Comparison of ENCODE assay signal across 10 cellular contexts in the genomic region with DNA sequence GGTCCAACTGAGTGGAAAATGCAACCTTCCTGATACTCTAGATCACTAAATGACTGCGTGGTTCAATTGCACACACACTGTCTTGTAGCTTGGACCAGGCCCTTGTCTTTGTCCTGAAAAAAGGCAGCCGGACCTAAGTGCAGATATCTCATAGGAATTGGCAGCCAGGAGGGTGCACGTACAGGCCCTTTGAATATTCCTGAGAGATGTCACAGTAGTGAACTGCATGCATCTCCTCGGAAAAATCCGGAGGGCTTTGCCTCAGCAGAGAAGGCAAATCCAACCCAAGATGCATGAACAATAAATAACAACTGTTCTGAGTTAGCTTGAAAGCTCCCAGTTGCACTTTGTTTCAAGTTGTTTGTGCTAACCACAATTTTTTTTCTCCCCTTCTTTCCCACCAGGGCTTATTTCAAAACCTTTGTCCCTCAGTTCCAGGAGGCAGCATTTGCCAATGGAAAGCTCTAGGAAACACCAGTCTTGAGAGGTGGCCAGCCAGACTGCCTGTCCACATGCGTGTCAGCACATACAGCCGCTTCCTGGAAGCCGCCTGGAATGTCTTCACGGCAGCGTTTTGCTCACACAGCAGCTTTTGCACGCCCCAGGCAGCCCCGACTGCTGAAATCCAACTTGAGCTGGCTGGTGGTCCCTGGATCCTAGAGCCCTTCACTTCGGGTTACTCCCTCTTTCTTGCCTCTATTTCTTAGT. TPM values are rescaled to one million over a fixed set of nuclear protein-coding genes. Genes with fewer than 3 reads are reported as not detected.
DNase-seq lines count a peak whose midpoint lies in the region; ATAC-seq, FAIRE-seq and TF ChIP-seq lines count a peak whose summit lies in the region.
"Had no signal": no experiment of that assay in that cellular context is flagged by ENCODE, and none has a peak within 500 bp of the region (broad histone marks: within the 10 kb centered on the region; RNA-seq: fewer than 3 reads in every experiment).

No MANE protein-coding gene starts in this region.

- H2AFZ ChIP-seq in HepG2 (ENCODE audit: low read length) (no peak overlapping the region), neural progenitor cell (replicated peaks) (peak overlapping the region; percentile 62)

- intact Hi-C loops in HepG2 (cut with micrococcal nuclease; ENCODE audit: unreplicated experiment): no loop called here

- peaks cover 5% of the 10 kb centered on the region for H3K27me3 Mint-ChIP-seq in neural progenitor cell (ENCODE audit: insufficient read depth, low read depth)
- no peaks in the 10 kb centered on the region for H3K27me3 Mint-ChIP-seq in activated CD4-positive, alpha-beta T cell treated with anti-CD3 and anti-CD28 coated beads, Interleukin-2, amount 10 ng/mL, durations not matched to agents 7 days and 5 days

- POLR2A ChIA-PET in HepG2 (lab: Yijun Ruan, JAX): no interaction called here
- POLR2A ChIA-PET in activated CD4-positive, alpha-beta T cell treated with anti-CD3 and anti-CD28 coated beads, Interleukin-2, amount 10 ng/mL, durations not matched to agents 7 days and 5 days (lab: Charles Lee): interaction anchor here (0.5 kb wide), 1 partner anchor 599 kb away, joined by 3 read pairs; no protein-coding TSS in a partner anchor

- H3K4me3 Mint-ChIP-seq in neural progenitor cell: peak overlapping the region; percentile 41
- no peak overlapping the region for H3K4me3 Mint-ChIP-seq in activated CD4-positive, alpha-beta T cell treated with anti-CD3 and anti-CD28 coated beads, Interleukin-2, amount 10 ng/mL, durations not matched to agents 7 days and 5 days

- no peak for TF ChIP-seq CTCF in liver (IDR thresholded peaks at IDR 0.05; ENCODE audit: low read depth, low read length, missing input control)
- no peak for TF ChIP-seq CTCF in HepG2 (CRISPR knock-in tag; IDR thresholded peaks at IDR 0.05)
- TF ChIP-seq CTCF in neural progenitor cell (IDR thresholded peaks at IDR 0.05): no peak

- TF ChIP-seq EP300 in HepG2 (IDR thresholded peaks at IDR 0.05; ENCODE audit: low read depth in 2 of 2, low read length in 2 of 2): no peak
- TF ChIP-seq EP300 in HepG2 (CRISPR knock-in tag; IDR thresholded peaks at IDR 0.05; ENCODE audit: borderline replicate concordance): no peak

- H3K4me1 Mint-ChIP-seq in neural progenitor cell: peaks cover 48% of the 10 kb centered on the region
- peaks cover 9% of the 10 kb centered on the region for H3K4me1 Mint-ChIP-seq in activated CD4-positive, alpha-beta T cell treated with anti-CD3 and anti-CD28 coated beads, Interleukin-2, amount 10 ng/mL, durations not matched to agents 7 days and 5 days

- no peak overlapping the region for H3K4me2 ChIP-seq in HepG2 (ENCODE audit: low read depth, low read length)
- H3K4me2 ChIP-seq in neural progenitor cell: peak overlapping the region; percentile 11

- peaks cover 26 to 59% (median 46%) of the 10 kb centered on the region in 4 donors for H3K4me1 ChIP-seq in liver (ENCODE audit: control insufficient read depth in 4 of 4, insufficient read depth in 4 of 4, low read length in 3 of 4)
- peaks cover 24% of the 10 kb centered on the region for H3K4me1 ChIP-seq in HepG2 (ENCODE audit: insufficient read depth, low read length)
- H3K4me1 ChIP-seq in neural progenitor cell: peaks cover 30% of the 10 kb centered on the region

- H3K27ac ChIP-seq in liver (ENCODE audit: low read depth in 1 of 2, low read length in 2 of 2): peak overlapping the region; percentile 32 to 68
- no peak overlapping the region for H3K27ac ChIP-seq in HepG2 (ENCODE audit: extremely low read length, insufficient read depth, low read length)
- peak overlapping the region; percentile 72 for H3K27ac ChIP-seq in neural progenitor cell

- H3K79me2 ChIP-seq in HepG2 (ENCODE audit: insufficient read depth, low read length) (no peaks in the 10 kb centered on the region), neural progenitor cell (ENCODE audit: low read depth) (no peaks in the 10 kb centered on the region)

- H3K9me3 ChIP-seq in liver (ENCODE audit: control insufficient read depth in 4 of 4, low read length in 3 of 4) (no peaks in the 10 kb centered on the region), HepG2 (ENCODE audit: low read length) (no peaks in the 10 kb centered on the region), neural progenitor cell (ENCODE audit: low read depth) (no peaks in the 10 kb centered on the region)

- 50% methylated on average over 13 of the region's 13 CpGs for WGBS in liver
- 86% methylated on average over 13 of the region's 13 CpGs for WGBS in HepG2 (ENCODE audit: low lambda C conversion rate)

- TF ChIP-seq POLR2A in HepG2 (IDR thresholded peaks at IDR 0.05; ENCODE audit: insufficient read depth in 1 of 2, low read depth in 2 of 2, low read length in 2 of 2): no peak

- peaks cover 3% of the 10 kb centered on the region for H3K36me3 Mint-ChIP-seq in neural progenitor cell
- peaks cover 2% of the 10 kb centered on the region for H3K36me3 Mint-ChIP-seq in activated CD4-positive, alpha-beta T cell treated with anti-CD3 and anti-CD28 coated beads, Interleukin-2, amount 10 ng/mL, durations not matched to agents 7 days and 5 days (ENCODE audit: low read depth)

- H3K36me3 ChIP-seq in liver (ENCODE audit: control insufficient read depth in 4 of 4, insufficient read depth in 3 of 4, low read depth in 1 of 4, low read length in 3 of 4): no peaks in the 10 kb centered on the region
- no peaks in the 10 kb centered on the region for H3K36me3 ChIP-seq in HepG2 (replicated peaks in 1 of 2; ENCODE audit: control insufficient read depth in 1 of 2, insufficient read depth in 2 of 2, low read length in 2 of 2)
- H3K36me3 ChIP-seq in neural progenitor cell: no peaks in the 10 kb centered on the region

- no peak overlapping the region for H3K4me3 ChIP-seq in liver (ENCODE audit: low read depth in 1 of 3, low read length in 3 of 3)
- H3K4me3 ChIP-seq in HepG2 (replicated peaks in 1 of 3; ENCODE audit: insufficient read depth in 1 of 3, low read depth in 2 of 3, low read length in 3 of 3): no peak overlapping the region
- H3K4me3 ChIP-seq in neural progenitor cell: no peak overlapping the region

- ATAC-seq in HepG2 (no peak), GM18511 (IDR thresholded peaks at IDR 0.05; ENCODE audit: unreplicated experiment) (no peak)

- no peak for FAIRE-seq in HepG2 (lab: Jason Lieb, UNC)
- FAIRE-seq: A204.1 had no signal

- BruUV-seq in HepG2 (replicated peaks; lab: Mats Ljungman, UMichigan): no TSS peak

- H3K9me3 Mint-ChIP-seq in neural progenitor cell: no peaks in the 10 kb centered on the region
- no peaks in the 10 kb centered on the region for H3K9me3 Mint-ChIP-seq in activated CD4-positive, alpha-beta T cell treated with anti-CD3 and anti-CD28 coated beads, Interleukin-2, amount 10 ng/mL, durations not matched to agents 7 days and 5 days

- in situ Hi-C loops in HepG2 (cut with HindIII; ENCODE audit: extremely low pct_ligation_motif_present, low pct_unique_long_range_greater_than_20kb): no loop called here

- H3K27me3 ChIP-seq in liver (ENCODE audit: control insufficient read depth in 4 of 4, insufficient read depth in 4 of 4, low read length in 3 of 4) (no peaks in the 10 kb centered on the region), HepG2 (ENCODE audit: control insufficient read depth in 1 of 2, insufficient read depth in 2 of 2, low read length in 2 of 2) (no peaks in the 10 kb centered on the region), neural progenitor cell (no peaks in the 10 kb centered on the region)

- H3K27ac Mint-ChIP-seq in neural progenitor cell: peak overlapping the region; percentile 98
- no peak overlapping the region for H3K27ac Mint-ChIP-seq in activated CD4-positive, alpha-beta T cell treated with anti-CD3 and anti-CD28 coated beads, Interleukin-2, amount 10 ng/mL, durations not matched to agents 7 days and 5 days

- H3K9ac ChIP-seq in liver (ENCODE audit: low read depth in 1 of 2, low read length in 2 of 2) (peak overlapping the region in 1 of 2 donors; percentile 10), HepG2 (ENCODE audit: insufficient read depth, low read depth, low read length) (no peak overlapping the region), neural progenitor cell (no peak overlapping the region)

- H4K20me1 ChIP-seq in HepG2 (ENCODE audit: insufficient read depth, low read length) (no peaks in the 10 kb centered on the region), neural progenitor cell (ENCODE audit: low read depth) (no peaks in the 10 kb centered on the region)

- peak; percentile 55 to 56 for TF ChIP-seq RAD21 in liver (IDR thresholded peaks at IDR 0.05)
- no peak for TF ChIP-seq RAD21 in HepG2 (CRISPR knock-in tag; IDR thresholded peaks at IDR 0.05)

- CTCF ChIA-PET in HepG2 (lab: Yijun Ruan, JAX; ENCODE audit: low intra/inter-chr PET ratio, low total read pairs): no interaction called here
- CTCF ChIA-PET in activated CD4-positive, alpha-beta T cell treated with anti-CD3 and anti-CD28 coated beads, Interleukin-2, amount 10 ng/mL, durations not matched to agents 7 days and 5 days (lab: Charles Lee): interaction anchor here (0.6 to 1.0 kb wide), 3 partner anchors 11 to 108 kb away, joined by 3 to 4 read pairs (median 3); no protein-coding TSS in a partner anchor

- H3F3A ChIP-seq in neural progenitor cell (ENCODE audit: low read depth): peaks cover 17% of the 10 kb centered on the region

- DNase-seq in HepG2 (ENCODE audit: low spot score) (no peak), fibroblast of gingiva (ENCODE audit: low read depth) (peak; percentile 98), neural progenitor cell (ENCODE audit: low spot score) (peak; percentile 66), SK-N-DZ (ENCODE audit: low spot score) (no peak)
- DNase-seq in activated CD4-positive, alpha-beta T cell treated with anti-CD3 and anti-CD28 coated beads, Interleukin-2, amount 10 ng/mL, durations not matched to agents 7 days and 5 days: no peak
- no peak for DNase-seq in activated CD4-positive, alpha-beta T cell treated with anti-CD3 and anti-CD28 coated beads for 48 hours
- DNase-seq: KBM-7 had no signal

RNA-seq across cellular contexts. Expression of a gene that starts 54.5 kb away (rescaled TPM):
- total RNA-seq in liver (10 to 100 TPM in 1 of 2 donors, 1 to 10 TPM in 1; 2.0 to 10.7 TPM), HepG2 (2016; rRNA removed; fragmentation: Illumina TruSeq; extraction: Trizol) (2.3 and 3.4 TPM in 2 replicates), neural progenitor cell (ENCODE audit: low replicate concordance) (1.3 and 3.7 TPM in 2 replicates)
- polyA plus RNA-seq in liver (1 to 10 TPM; 1.9 to 3.1 TPM), HepG2 (2011; rRNA removed) (18.1 and 20.1 TPM in 2 replicates)
- 0.53 and 0.61 TPM in 2 replicates for total RNA-seq in HepG2 (2016; cell fraction: cytosol; rRNA removed; fragmentation: Illumina TruSeq; extraction: Trizol; ENCODE audit: low read depth)
- 2.2 and 4.1 TPM in 2 replicates for total RNA-seq in HepG2 (2016; cell fraction: insoluble cytoplasmic fraction; rRNA removed; fragmentation: Illumina TruSeq; extraction: Trizol)
- total RNA-seq in HepG2 (2016; cell fraction: membrane; rRNA removed; fragmentation: Illumina TruSeq; extraction: Trizol): 1.3 and 1.4 TPM in 2 replicates
- total RNA-seq in HepG2 (2016; cell fraction: nucleus; rRNA removed; fragmentation: Illumina TruSeq; extraction: Trizol): 3.7 and 5.1 TPM in 2 replicates
- polyA plus RNA-seq in HepG2 (2011; cell fraction: cytosol; rRNA removed): 10.9 and 11.2 TPM in 2 replicates
- 37.0 and 47.3 TPM in 2 replicates for polyA plus RNA-seq in HepG2 (2011; cell fraction: nucleus; rRNA removed)
- polyA plus RNA-seq in HepG2 (2012): 25.1 and 31.2 TPM in 2 replicates
- polyA plus RNA-seq in HepG2 (2016; cell fraction: cytosol; fragmentation: Illumina TruSeq; extraction: Trizol; ENCODE audit: low read depth): 0.21 and 0.26 TPM in 2 replicates
- polyA plus RNA-seq in HepG2 (2016; cell fraction: insoluble cytoplasmic fraction; fragmentation: Illumina TruSeq; extraction: Trizol; ENCODE audit: low read depth): 2.0 and 2.4 TPM in 2 replicates
- 0.46 and 0.51 TPM in 2 replicates for polyA plus RNA-seq in HepG2 (2016; cell fraction: membrane; fragmentation: Illumina TruSeq; extraction: Trizol; ENCODE audit: low read depth)
- 3.9 and 4.9 TPM in 2 replicates for polyA plus RNA-seq in HepG2 (2016; cell fraction: nucleus; fragmentation: Illumina TruSeq; extraction: Trizol; ENCODE audit: insufficient read depth, low read depth)
- polyA minus RNA-seq in HepG2 (2011; rRNA and poly(A)+ RNA removed; ENCODE audit: low replicate concordance): 62.9 and 84.8 TPM in 2 replicates
- 27.1 and 28.7 TPM in 2 replicates for polyA minus RNA-seq in HepG2 (2011; cell fraction: cytosol; rRNA and poly(A)+ RNA removed)
- polyA minus RNA-seq in HepG2 (2011; cell fraction: nucleus; rRNA and poly(A)+ RNA removed): 47.9 and 53.6 TPM in 2 replicates
- 10 to 100 TPM; 39.6 to 47.0 TPM for total RNA-seq in activated CD4-positive, alpha-beta T cell treated with anti-CD3 and anti-CD28 coated beads, Interleukin-2, amount 10 ng/mL, durations not matched to agents 7 days and 5 days
- 0.57 and 0.89 TPM in 2 replicates for polyA plus RNA-seq in SK-N-DZ (2014; cell fraction: cytosol; rRNA removed)
- 0.38 and 1.3 TPM in 2 replicates for polyA plus RNA-seq in SK-N-DZ (2014; cell fraction: nucleus; rRNA removed)

Comparison
In these comparisons a context has a peak if more than half of its experiments do, and no peak if none do; other contexts are left out.
1. DNase-seq: peak in fibroblast of gingiva (single experiment) and neural progenitor cell (single experiment); none in HepG2 (single experiment), activated CD4-positive, alpha-beta T cell treated with anti-CD3 and anti-CD28 coated beads, Interleukin-2, amount 10 ng/mL, durations not matched to agents 7 days and 5 days (single experiment), activated CD4-positive, alpha-beta T cell treated with anti-CD3 and anti-CD28 coated beads for 48 hours (single experiment) and SK-N-DZ (single experiment).